8 cellular contexts compared by ENCODE assay signal in the genomic region with DNA sequence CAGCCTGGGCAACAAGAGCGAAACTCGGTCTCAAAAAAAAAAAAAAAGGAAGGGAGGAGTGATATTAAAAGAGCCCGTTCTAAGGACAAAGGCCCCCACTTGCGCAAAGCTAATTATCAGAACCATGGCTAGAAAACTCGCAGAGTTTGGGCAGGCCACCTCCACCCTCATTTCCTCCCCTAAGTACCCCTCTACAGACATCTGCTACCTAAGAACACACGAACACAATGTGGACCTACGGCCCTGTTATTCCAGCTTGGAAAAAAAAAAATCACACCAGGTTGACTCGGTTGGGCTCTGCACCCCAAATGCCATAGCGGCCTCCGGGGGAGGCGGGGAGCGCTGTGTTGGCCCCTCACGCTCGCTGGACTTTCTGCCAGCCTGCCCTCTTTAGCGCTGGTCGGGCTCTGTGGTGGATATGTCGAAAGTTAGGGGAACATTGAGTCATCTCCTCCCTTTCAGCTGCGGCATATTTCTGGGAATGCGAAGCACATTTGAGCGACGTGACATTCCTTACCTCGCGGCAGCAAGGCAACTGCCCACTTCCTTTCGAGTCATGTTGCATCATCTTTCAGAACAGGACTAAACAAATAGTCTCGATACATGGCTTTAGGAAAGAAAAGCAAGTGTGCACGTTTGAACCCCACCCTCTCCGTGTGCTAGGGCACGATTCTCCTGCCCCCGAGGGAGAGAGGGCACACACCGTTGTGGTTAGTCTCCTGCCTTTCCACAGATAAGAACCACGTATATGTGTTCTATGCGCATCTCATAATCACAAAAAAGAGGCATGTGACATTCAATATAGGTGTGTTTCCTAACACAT.
DNase-seq lines count a peak whose midpoint lies in the region; ATAC-seq, FAIRE-seq and TF ChIP-seq lines count a peak whose summit lies in the region.

No MANE protein-coding gene starts in this region.

- peak overlapping the region; percentile 42 for H3K4me2 ChIP-seq in mesenchymal stem cell (ENCODE audit: low read length, poor library complexity, severe bottlenecking)

- peak overlapping the region; percentile 47 for H2BK5ac ChIP-seq in mesenchymal stem cell (ENCODE audit: low read depth, low read length, poor library complexity, severe bottlenecking)

- H3K4ac ChIP-seq in mesenchymal stem cell (ENCODE audit: low read depth in 1 of 2, low read length in 2 of 2) = peak overlapping the region; percentile 30 to 62

- no peaks in the 10 kb centered on the region for H3K9me3 Mint-ChIP-seq in MCF 10A (ENCODE audit: unreplicated experiment)

- peak overlapping the region; percentile 91 for H3K27ac ChIP-seq in mesenchymal stem cell (ENCODE audit: low read length, poor library complexity, severe bottlenecking)
- H3K27ac ChIP-seq in small intestine (ENCODE audit: low read depth in 1 of 2, low read length in 1 of 2) = peak overlapping the region in 1 of 2 donors; percentile 40

- intact Hi-C loops in MCF 10A (cut with micrococcal nuclease) = loop anchor here (1.0 kb wide), 1 partner anchor 30 kb away; no protein-coding TSS in a partner anchor

- WGBS in mesenchymal stem cell = 15% methylated on average over 31 of the region's 32 CpGs
- WGBS in small intestine, 3 donors = 64 to 83% (median 65%) methylated on average over 32 of the region's 32 CpGs

- BruUV-seq in MCF 10A (replicated peaks; lab: Mats Ljungman, UMichigan) = TSS peak; percentile 92

- H3K4me3 ChIP-seq in BJ (ENCODE audit: low read depth, low read length) (no peak overlapping the region), mesenchymal stem cell (ENCODE audit: insufficient read depth in 1 of 2, low read depth in 1 of 2, low read length in 2 of 2) (no peak overlapping the region), small intestine (ENCODE audit: low read depth in 1 of 2, low read length in 2 of 2) (no peak overlapping the region)

- no peak for FAIRE-seq in small intestine (lab: Jason Lieb, UNC)

- H4K8ac ChIP-seq in mesenchymal stem cell (ENCODE audit: low read length) = peak overlapping the region; percentile 42

- H3K27me3 Mint-ChIP-seq in MCF 10A (ENCODE audit: insufficient read depth, unreplicated experiment) = no peaks in the 10 kb centered on the region

- no peak overlapping the region for H3K9ac ChIP-seq in mesenchymal stem cell (ENCODE audit: low read length)

- H3K18ac ChIP-seq in mesenchymal stem cell (ENCODE audit: low read depth in 1 of 2, low read length in 2 of 2) = peak overlapping the region; percentile 75 to 95

- no peaks in the 10 kb centered on the region for H3K27me3 ChIP-seq in BJ (ENCODE audit: control insufficient read depth, insufficient read depth, low read length)
- H3K27me3 ChIP-seq in mesenchymal stem cell (ENCODE audit: control insufficient read depth in 1 of 2, insufficient read depth in 1 of 2, low read length in 2 of 2) = no peaks in the 10 kb centered on the region
- no peaks in the 10 kb centered on the region for H3K27me3 ChIP-seq in small intestine (ENCODE audit: control insufficient read depth in 2 of 2, insufficient read depth in 2 of 2, low read length in 2 of 2)

- DNase-seq in BJ (ENCODE audit: low read depth) (peak; percentile 94), M059J (ENCODE audit: low read depth) (peak; percentile 99), MCF 10A (ENCODE audit: unreplicated experiment) (peak; percentile 99), mesenchymal stem cell (peak; percentile 98), NCI-H2171 treated with DMSO at 0.1 percent for 48 hours (lab: John Stamatoyannopoulos, UW) (no peak), small intestine (no peak)

- no peak overlapping the region for H3K23ac ChIP-seq in mesenchymal stem cell (ENCODE audit: low read length in 2 of 2)

- H2BK15ac ChIP-seq in mesenchymal stem cell (ENCODE audit: low read depth, poor library complexity, severe bottlenecking) = no peak overlapping the region

- H3K4me3 Mint-ChIP-seq in MCF 10A (ENCODE audit: unreplicated experiment) = peak overlapping the region; percentile 51

- CTCF ChIA-PET in BJ (lab: Yijun Ruan, JAX) (interaction anchor here (0.9 to 1.2 kb wide), 2 partner anchors 76 to 193 kb away, joined by 3 read pairs; no protein-coding TSS in a partner anchor), MCF 10A (lab: Yijun Ruan, JAX) (interaction anchor here (1.0 to 1.3 kb wide), 3 partner anchors 10 to 27 kb away, joined by 3 to 6 read pairs (median 3); no protein-coding TSS in a partner anchor)

- no peak overlapping the region for H2AK5ac ChIP-seq in mesenchymal stem cell (ENCODE audit: low read length, severe bottlenecking)

- POLR2A ChIA-PET in BJ (lab: Charles Lee) (interaction anchor here (1.3 kb wide), 1 partner anchor 10 kb away, joined by 3 read pairs; no protein-coding TSS in a partner anchor), MCF 10A (lab: Yijun Ruan, JAX) (interaction anchor here (0.6 to 3.3 kb wide), 34 partner anchors 8 to 206 kb away, joined by 3 to 27 read pairs (median 4); no protein-coding TSS in a partner anchor)

- no peak for TF ChIP-seq CTCF in BJ (IDR thresholded peaks at IDR 0.05; ENCODE audit: insufficient read depth, low read depth, low read length)
- no peak for TF ChIP-seq CTCF in MCF 10A (IDR thresholded peaks at IDR 0.05; ENCODE audit: unreplicated experiment)

- H3K4me1 Mint-ChIP-seq in MCF 10A (ENCODE audit: insufficient read depth, unreplicated experiment) = peaks cover 26% of the 10 kb centered on the region

- H2BK120ac ChIP-seq in mesenchymal stem cell (ENCODE audit: low read depth, low read length) = peak overlapping the region; percentile 42

- peak overlapping the region; percentile 35 to 99 for H2BK12ac ChIP-seq in mesenchymal stem cell (ENCODE audit: low read length in 2 of 2)

- H2AFZ ChIP-seq in mesenchymal stem cell (ENCODE audit: low read depth, low read length) = no peak overlapping the region

- H3K27ac Mint-ChIP-seq in MCF 10A (ENCODE audit: low read depth, unreplicated experiment) = peak overlapping the region; percentile 85

- H3K14ac ChIP-seq in mesenchymal stem cell (ENCODE audit: low read length in 2 of 2) = no peak overlapping the region

- H4K91ac ChIP-seq in mesenchymal stem cell (ENCODE audit: low read length) = peak overlapping the region; percentile 83

- no peaks in the 10 kb centered on the region for H3K9me3 ChIP-seq in mesenchymal stem cell (ENCODE audit: control insufficient read depth, low read length)
- H3K9me3 ChIP-seq in small intestine (ENCODE audit: control insufficient read depth, low read depth) = no peaks in the 10 kb centered on the region

- H3K36me3 ChIP-seq in BJ (ENCODE audit: control insufficient read depth, insufficient read depth, low read length) (no peaks in the 10 kb centered on the region), mesenchymal stem cell (ENCODE audit: control insufficient read depth in 1 of 2, insufficient read depth in 2 of 2, low read depth in 1 of 2, low read length in 2 of 2) (no peaks in the 10 kb centered on the region), small intestine (ENCODE audit: control insufficient read depth in 2 of 2, insufficient read depth in 2 of 2, low read length in 2 of 2) (no peaks in the 10 kb centered on the region)

- H3K79me1 ChIP-seq in mesenchymal stem cell (replicated peaks; ENCODE audit: low read length, poor library complexity, severe bottlenecking) = no peaks in the 10 kb centered on the region

- no peak for ATAC-seq in GM21825 (IDR thresholded peaks at IDR 0.05; ENCODE audit: unreplicated experiment)
- no peak for ATAC-seq in GM19023 (IDR thresholded peaks at IDR 0.05; ENCODE audit: unreplicated experiment)

- H3K4me1 ChIP-seq in mesenchymal stem cell (ENCODE audit: control insufficient read depth, insufficient read depth, low read depth, low read length) (peaks cover 21% of the 10 kb centered on the region), small intestine (ENCODE audit: control insufficient read depth in 2 of 2, insufficient read depth in 1 of 2, low read depth in 1 of 2, low read length in 1 of 2) (peaks cover 0 to 4% of the 10 kb centered on the region in 2 donors)

- H3K36me3 Mint-ChIP-seq in MCF 10A (ENCODE audit: insufficient read depth, unreplicated experiment) = peaks cover under 1% of the 10 kb centered on the region

Comparison
In these comparisons a context has a peak if more than half of its experiments do, and no peak if none do; other contexts are left out.
1. DNase-seq: peak in BJ (single experiment), M059J (single experiment), MCF 10A (single experiment) and mesenchymal stem cell (single experiment); none in NCI-H2171 treated with DMSO at 0.1 percent for 48 hours (single experiment) and small intestine (single experiment).